Comparison of ENCODE assay signal across 2 cellular contexts in genomic region chr7:12730523-12730922, GRCh38.
TF ChIP-seq lines count a peak whose summit lies in the region.

No MANE protein-coding gene starts in this region.

TF ChIP-seq in GM23338, 12 proteins besides CTCF, POLR2A, EP300 and RAD21 (continued from another document):
- TF ChIP-seq REST (IDR thresholded peaks at IDR 0.05; ENCODE audit: unreplicated experiment) (no peak), POLR2AphosphoS5 (IDR thresholded peaks at IDR 0.05; ENCODE audit: low read depth) (no peak), CREB1 (CRISPR knock-in tag; IDR thresholded peaks at IDR 0.05; ENCODE audit: low read depth) (no peak), EZH2 (IDR thresholded peaks at IDR 0.05; ENCODE audit: low read depth, unreplicated experiment) (no peak), JUNB (IDR thresholded peaks at IDR 0.05; ENCODE audit: unreplicated experiment) (no peak), STAT1 (IDR thresholded peaks at IDR 0.05; ENCODE audit: unreplicated experiment) (no peak)
- TF ChIP-seq, protein P1, sequence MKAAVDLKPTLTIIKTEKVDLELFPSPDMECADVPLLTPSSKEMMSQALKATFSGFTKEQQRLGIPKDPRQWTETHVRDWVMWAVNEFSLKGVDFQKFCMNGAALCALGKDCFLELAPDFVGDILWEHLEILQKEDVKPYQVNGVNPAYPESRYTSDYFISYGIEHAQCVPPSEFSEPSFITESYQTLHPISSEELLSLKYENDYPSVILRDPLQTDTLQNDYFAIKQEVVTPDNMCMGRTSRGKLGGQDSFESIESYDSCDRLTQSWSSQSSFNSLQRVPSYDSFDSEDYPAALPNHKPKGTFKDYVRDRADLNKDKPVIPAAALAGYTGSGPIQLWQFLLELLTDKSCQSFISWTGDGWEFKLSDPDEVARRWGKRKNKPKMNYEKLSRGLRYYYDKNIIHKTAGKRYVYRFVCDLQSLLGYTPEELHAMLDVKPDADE (IDR thresholded peaks at IDR 0.05): no peak
TF ChIP-seq in GM23338: peak in this region for 0.

TF ChIP-seq in SK-N-SH, 30 proteins besides CTCF, POLR2A, EP300 and RAD21 (continued from another document):
- TF ChIP-seq RXRA (IDR thresholded peaks at IDR 0.05; ENCODE audit: borderline replicate concordance, low read depth): no peak
- TF ChIP-seq, protein P2, sequence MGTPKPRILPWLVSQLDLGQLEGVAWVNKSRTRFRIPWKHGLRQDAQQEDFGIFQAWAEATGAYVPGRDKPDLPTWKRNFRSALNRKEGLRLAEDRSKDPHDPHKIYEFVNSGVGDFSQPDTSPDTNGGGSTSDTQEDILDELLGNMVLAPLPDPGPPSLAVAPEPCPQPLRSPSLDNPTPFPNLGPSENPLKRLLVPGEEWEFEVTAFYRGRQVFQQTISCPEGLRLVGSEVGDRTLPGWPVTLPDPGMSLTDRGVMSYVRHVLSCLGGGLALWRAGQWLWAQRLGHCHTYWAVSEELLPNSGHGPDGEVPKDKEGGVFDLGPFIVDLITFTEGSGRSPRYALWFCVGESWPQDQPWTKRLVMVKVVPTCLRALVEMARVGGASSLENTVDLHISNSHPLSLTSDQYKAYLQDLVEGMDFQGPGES (IDR thresholded peaks at IDR 0.05; ENCODE audit: low read depth, low read length): no peak
- no peak for TF ChIP-seq GATA2 (CRISPR knock-in tag; IDR thresholded peaks at IDR 0.05)
- no peak for TF ChIP-seq POLR2AphosphoS5 (IDR thresholded peaks at IDR 0.05; ENCODE audit: low read depth, low read length)
- no peak for TF ChIP-seq REST (IDR thresholded peaks at IDR 0.05; ENCODE audit: low read depth, low read length)
